In the genomic region with DNA sequence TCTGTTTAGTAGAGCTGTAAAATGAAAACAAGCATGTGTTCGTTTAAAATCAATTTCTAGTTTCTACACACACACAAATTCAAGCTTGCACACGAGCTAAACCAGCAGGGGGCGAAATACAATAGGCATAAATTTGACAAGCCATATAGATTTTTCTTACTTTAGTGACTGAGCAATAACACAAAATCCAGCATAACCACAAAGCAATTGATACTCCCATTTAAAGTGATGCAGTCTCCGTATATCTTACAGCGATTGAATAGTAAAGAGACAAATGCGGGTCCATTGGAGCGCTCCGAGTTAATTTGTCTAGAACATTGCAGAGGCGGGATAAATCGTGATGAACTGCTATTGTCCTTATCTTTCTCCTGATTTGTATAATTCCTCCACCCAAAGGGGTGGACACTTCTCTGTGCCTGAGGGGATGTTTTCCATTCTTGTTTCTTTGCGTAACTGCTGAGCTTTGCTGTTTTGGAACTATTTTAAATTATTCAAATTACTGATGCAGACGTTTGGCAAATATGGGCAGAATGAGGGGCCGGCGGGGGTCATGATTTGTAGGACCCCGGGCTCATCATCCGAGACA, we compare ENCODE assay signal across 8 cellular contexts. TPM values are rescaled to one million over a fixed set of nuclear protein-coding genes. Genes with fewer than 3 reads are reported as not detected.
DNase-seq lines count a peak whose midpoint lies in the region; ATAC-seq and TF ChIP-seq lines count a peak whose summit lies in the region.

No MANE protein-coding gene starts in this region.

- under 1% methylated on average over 16 of the region's 16 CpGs for WGBS in liver

- H3K4me3 ChIP-seq in A673 (ENCODE audit: low read depth, low read length, poor library complexity, severe bottlenecking): peak overlapping the region; percentile 94
- H3K4me3 ChIP-seq in liver (ENCODE audit: low read depth in 1 of 3, low read length in 3 of 3): peak overlapping the region; percentile 75 to 97 (median 85)

- no peak for ATAC-seq in GM18520 (IDR thresholded peaks at IDR 0.05; ENCODE audit: unreplicated experiment)

- H3K36me3 ChIP-seq in A673 (ENCODE audit: insufficient read depth, low read length, poor library complexity, severe bottlenecking) (no peaks in the 10 kb centered on the region), liver (ENCODE audit: control insufficient read depth in 4 of 4, insufficient read depth in 3 of 4, low read depth in 1 of 4, low read length in 3 of 4) (no peaks in the 10 kb centered on the region)

- TF ChIP-seq CTCF in A673 (conservative IDR thresholded peaks at IDR 0.05; ENCODE audit: low read depth, low read length) (peak; percentile 84), GM20000 (IDR thresholded peaks at IDR 0.05; ENCODE audit: extremely low read depth, missing control alignments) (peak; percentile 61), liver (IDR thresholded peaks at IDR 0.05; ENCODE audit: low read depth, low read length, missing input control) (peak; percentile 90)

- CTCF ChIA-PET in A673 (lab: Charles Lee): interaction anchor here (0.6 to 1.2 kb wide), 7 partner anchors 9 to 512 kb away, joined by 3 to 9 read pairs (median 5); no protein-coding TSS in a partner anchor

- no peaks in the 10 kb centered on the region for H3K27me3 ChIP-seq in A673 (replicated peaks; ENCODE audit: insufficient read depth, low read depth, low read length, poor library complexity)
- no peaks in the 10 kb centered on the region for H3K27me3 ChIP-seq in liver (ENCODE audit: control insufficient read depth in 4 of 4, insufficient read depth in 4 of 4, low read length in 3 of 4)

- POLR2A ChIA-PET in A673 (lab: Charles Lee; ENCODE audit: low non-redundant PET): no interaction called here

- BruUV-seq in A673 (replicated peaks; lab: Mats Ljungman, UMichigan): no TSS peak

- H3K27ac ChIP-seq in A673 (ENCODE audit: low read depth, low read length, poor library complexity, severe bottlenecking) (no peak overlapping the region), liver (ENCODE audit: low read depth in 1 of 2, low read length in 2 of 2) (peak overlapping the region; percentile 5 to 27)

- H3K9ac ChIP-seq in liver (ENCODE audit: low read depth in 1 of 2, low read length in 2 of 2): peak overlapping the region; percentile 91 to 99

- H3K9me3 ChIP-seq in A673 (ENCODE audit: low read depth, low read length, poor library complexity, severe bottlenecking) (no peaks in the 10 kb centered on the region), liver (ENCODE audit: control insufficient read depth in 4 of 4, low read length in 3 of 4) (no peaks in the 10 kb centered on the region)

- intact Hi-C loops in A673 (cut with micrococcal nuclease; ENCODE audit: unreplicated experiment): loop anchor here (2.0 to 5.0 kb wide), 3 partner anchors 40 to 344 kb away; a partner anchor contains a TSS

- DNase-seq in A673 (ENCODE audit: low spot score): peak; percentile 90
- DNase-seq in GM20000 (ENCODE audit: low spot score): peak; percentile 70
- DNase-seq in NCI-H446 (lab: John Stamatoyannopoulos, UW): peak; percentile 75 to 81
- peak; percentile 54 for DNase-seq in activated CD4-positive, CD25-positive, alpha-beta regulatory T cell treated with anti-CD3 and anti-CD28 coated beads, Interleukin-2, amount 50 U/mL, for 72 hours
- DNase-seq in cerebellum (ENCODE audit: low spot score): peak; percentile 44
- DNase-seq in stimulated activated CD4-positive, alpha-beta T cell treated with anti-CD3 and anti-CD28 coated beads, Interleukin-2, amount 100 ng/mL, for 4 hours (ENCODE audit: low read depth): peak; percentile 64

- TF ChIP-seq RAD21 in liver (IDR thresholded peaks at IDR 0.05): peak; percentile 95 to 97

- H3K4me1 ChIP-seq in A673 (ENCODE audit: insufficient read depth, low read length, poor library complexity, severe bottlenecking): peaks cover 13% of the 10 kb centered on the region
- peaks cover 0 to 25% (median 15%) of the 10 kb centered on the region in 4 donors for H3K4me1 ChIP-seq in liver (ENCODE audit: control insufficient read depth in 4 of 4, insufficient read depth in 4 of 4, low read length in 3 of 4)

TF ChIP-seq in liver, 16 proteins besides CTCF, POLR2A, EP300 and RAD21:
- TF ChIP-seq SP1 (IDR thresholded peaks at IDR 0.05) (peak; percentile 30), HNF4G (IDR thresholded peaks at IDR 0.05) (no peak), EGR1 (IDR thresholded peaks at IDR 0.05; ENCODE audit: low read depth in 2 of 2) (no peak), NR2F2 (IDR thresholded peaks at IDR 0.05) (no peak), FOXA1 (IDR thresholded peaks at IDR 0.05) (no peak), YY1 (IDR thresholded peaks at IDR 0.05) (peak; percentile 62), HNF4A (conservative IDR thresholded peaks at IDR 0.05) (peak; percentile 12 to 20), GABPA (IDR thresholded peaks at IDR 0.05 in 1 of 2, conservative IDR thresholded peaks at IDR 0.05 in 1 of 2) (no peak), JUND (IDR thresholded peaks at IDR 0.05) (no peak), TAF1 (conservative IDR thresholded peaks at IDR 0.05) (no peak), FOXA2 (IDR thresholded peaks at IDR 0.05) (no peak), RXRA (IDR thresholded peaks at IDR 0.05) (peak in 1 of 2 donors; percentile 11)
- TF ChIP-seq, protein P1, sequence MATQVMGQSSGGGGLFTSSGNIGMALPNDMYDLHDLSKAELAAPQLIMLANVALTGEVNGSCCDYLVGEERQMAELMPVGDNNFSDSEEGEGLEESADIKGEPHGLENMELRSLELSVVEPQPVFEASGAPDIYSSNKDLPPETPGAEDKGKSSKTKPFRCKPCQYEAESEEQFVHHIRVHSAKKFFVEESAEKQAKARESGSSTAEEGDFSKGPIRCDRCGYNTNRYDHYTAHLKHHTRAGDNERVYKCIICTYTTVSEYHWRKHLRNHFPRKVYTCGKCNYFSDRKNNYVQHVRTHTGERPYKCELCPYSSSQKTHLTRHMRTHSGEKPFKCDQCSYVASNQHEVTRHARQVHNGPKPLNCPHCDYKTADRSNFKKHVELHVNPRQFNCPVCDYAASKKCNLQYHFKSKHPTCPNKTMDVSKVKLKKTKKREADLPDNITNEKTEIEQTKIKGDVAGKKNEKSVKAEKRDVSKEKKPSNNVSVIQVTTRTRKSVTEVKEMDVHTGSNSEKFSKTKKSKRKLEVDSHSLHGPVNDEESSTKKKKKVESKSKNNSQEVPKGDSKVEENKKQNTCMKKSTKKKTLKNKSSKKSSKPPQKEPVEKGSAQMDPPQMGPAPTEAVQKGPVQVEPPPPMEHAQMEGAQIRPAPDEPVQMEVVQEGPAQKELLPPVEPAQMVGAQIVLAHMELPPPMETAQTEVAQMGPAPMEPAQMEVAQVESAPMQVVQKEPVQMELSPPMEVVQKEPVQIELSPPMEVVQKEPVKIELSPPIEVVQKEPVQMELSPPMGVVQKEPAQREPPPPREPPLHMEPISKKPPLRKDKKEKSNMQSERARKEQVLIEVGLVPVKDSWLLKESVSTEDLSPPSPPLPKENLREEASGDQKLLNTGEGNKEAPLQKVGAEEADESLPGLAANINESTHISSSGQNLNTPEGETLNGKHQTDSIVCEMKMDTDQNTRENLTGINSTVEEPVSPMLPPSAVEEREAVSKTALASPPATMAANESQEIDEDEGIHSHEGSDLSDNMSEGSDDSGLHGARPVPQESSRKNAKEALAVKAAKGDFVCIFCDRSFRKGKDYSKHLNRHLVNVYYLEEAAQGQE (IDR thresholded peaks at IDR 0.05): no peak
- TF ChIP-seq, protein P2, sequence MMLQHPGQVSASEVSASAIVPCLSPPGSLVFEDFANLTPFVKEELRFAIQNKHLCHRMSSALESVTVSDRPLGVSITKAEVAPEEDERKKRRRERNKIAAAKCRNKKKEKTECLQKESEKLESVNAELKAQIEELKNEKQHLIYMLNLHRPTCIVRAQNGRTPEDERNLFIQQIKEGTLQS (IDR thresholded peaks at IDR 0.05): peak; percentile 11
- TF ChIP-seq, protein P3, sequence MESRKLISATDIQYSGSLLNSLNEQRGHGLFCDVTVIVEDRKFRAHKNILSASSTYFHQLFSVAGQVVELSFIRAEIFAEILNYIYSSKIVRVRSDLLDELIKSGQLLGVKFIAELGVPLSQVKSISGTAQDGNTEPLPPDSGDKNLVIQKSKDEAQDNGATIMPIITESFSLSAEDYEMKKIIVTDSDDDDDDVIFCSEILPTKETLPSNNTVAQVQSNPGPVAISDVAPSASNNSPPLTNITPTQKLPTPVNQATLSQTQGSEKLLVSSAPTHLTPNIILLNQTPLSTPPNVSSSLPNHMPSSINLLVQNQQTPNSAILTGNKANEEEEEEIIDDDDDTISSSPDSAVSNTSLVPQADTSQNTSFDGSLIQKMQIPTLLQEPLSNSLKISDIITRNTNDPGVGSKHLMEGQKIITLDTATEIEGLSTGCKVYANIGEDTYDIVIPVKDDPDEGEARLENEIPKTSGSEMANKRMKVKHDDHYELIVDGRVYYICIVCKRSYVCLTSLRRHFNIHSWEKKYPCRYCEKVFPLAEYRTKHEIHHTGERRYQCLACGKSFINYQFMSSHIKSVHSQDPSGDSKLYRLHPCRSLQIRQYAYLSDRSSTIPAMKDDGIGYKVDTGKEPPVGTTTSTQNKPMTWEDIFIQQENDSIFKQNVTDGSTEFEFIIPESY (IDR thresholded peaks at IDR 0.05): no peak
- TF ChIP-seq, protein P4, sequence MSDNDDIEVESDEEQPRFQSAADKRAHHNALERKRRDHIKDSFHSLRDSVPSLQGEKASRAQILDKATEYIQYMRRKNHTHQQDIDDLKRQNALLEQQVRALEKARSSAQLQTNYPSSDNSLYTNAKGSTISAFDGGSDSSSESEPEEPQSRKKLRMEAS (IDR thresholded peaks at IDR 0.05): peak; percentile 39

RNA-seq across cellular contexts. Expression of a gene that starts 1.2 kb away (rescaled TPM):
- total RNA-seq in A673 (2021) (18.8 and 19.5 TPM in 2 replicates), cerebellum (56.3 TPM), liver (10 to 100 TPM; 26.4 to 27.9 TPM)
- polyA plus RNA-seq in liver: 10 to 100 TPM; 10.5 to 14.9 TPM
